In genomic region chr6:169707772-169708171, GRCh38 we compare ENCODE assay signal across 1 cellular context.
TF ChIP-seq lines count a peak whose summit lies in the region.

No MANE protein-coding gene starts in this region.

TF ChIP-seq in WTC11, 78 proteins besides CTCF, POLR2A, EP300 and RAD21:
- TF ChIP-seq, protein P1, sequence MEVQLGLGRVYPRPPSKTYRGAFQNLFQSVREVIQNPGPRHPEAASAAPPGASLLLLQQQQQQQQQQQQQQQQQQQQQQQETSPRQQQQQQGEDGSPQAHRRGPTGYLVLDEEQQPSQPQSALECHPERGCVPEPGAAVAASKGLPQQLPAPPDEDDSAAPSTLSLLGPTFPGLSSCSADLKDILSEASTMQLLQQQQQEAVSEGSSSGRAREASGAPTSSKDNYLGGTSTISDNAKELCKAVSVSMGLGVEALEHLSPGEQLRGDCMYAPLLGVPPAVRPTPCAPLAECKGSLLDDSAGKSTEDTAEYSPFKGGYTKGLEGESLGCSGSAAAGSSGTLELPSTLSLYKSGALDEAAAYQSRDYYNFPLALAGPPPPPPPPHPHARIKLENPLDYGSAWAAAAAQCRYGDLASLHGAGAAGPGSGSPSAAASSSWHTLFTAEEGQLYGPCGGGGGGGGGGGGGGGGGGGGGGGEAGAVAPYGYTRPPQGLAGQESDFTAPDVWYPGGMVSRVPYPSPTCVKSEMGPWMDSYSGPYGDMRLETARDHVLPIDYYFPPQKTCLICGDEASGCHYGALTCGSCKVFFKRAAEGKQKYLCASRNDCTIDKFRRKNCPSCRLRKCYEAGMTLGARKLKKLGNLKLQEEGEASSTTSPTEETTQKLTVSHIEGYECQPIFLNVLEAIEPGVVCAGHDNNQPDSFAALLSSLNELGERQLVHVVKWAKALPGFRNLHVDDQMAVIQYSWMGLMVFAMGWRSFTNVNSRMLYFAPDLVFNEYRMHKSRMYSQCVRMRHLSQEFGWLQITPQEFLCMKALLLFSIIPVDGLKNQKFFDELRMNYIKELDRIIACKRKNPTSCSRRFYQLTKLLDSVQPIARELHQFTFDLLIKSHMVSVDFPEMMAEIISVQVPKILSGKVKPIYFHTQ (CRISPR knock-in tag; IDR thresholded peaks at IDR 0.05): no peak
- TF ChIP-seq, protein P2, sequence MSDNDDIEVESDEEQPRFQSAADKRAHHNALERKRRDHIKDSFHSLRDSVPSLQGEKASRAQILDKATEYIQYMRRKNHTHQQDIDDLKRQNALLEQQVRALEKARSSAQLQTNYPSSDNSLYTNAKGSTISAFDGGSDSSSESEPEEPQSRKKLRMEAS (CRISPR knock-in tag; IDR thresholded peaks at IDR 0.05): no peak
- TF ChIP-seq HMGXB4 (CRISPR knock-in tag; IDR thresholded peaks at IDR 0.05) (no peak), TEAD1 (CRISPR knock-in tag; IDR thresholded peaks at IDR 0.05) (no peak), FOXJ3 (CRISPR knock-in tag; IDR thresholded peaks at IDR 0.05; ENCODE audit: borderline replicate concordance) (no peak), USF1 (CRISPR knock-in tag; IDR thresholded peaks at IDR 0.05) (no peak), RORB (CRISPR knock-in tag; IDR thresholded peaks at IDR 0.05) (no peak), SP1 (CRISPR knock-in tag; conservative IDR thresholded peaks at IDR 0.05) (no peak), TP53 (CRISPR knock-in tag; IDR thresholded peaks at IDR 0.05) (no peak), ERG (CRISPR knock-in tag; IDR thresholded peaks at IDR 0.05) (no peak), MYBL2 (CRISPR knock-in tag; IDR thresholded peaks at IDR 0.05) (no peak), NR2C2 (CRISPR knock-in tag; IDR thresholded peaks at IDR 0.05) (no peak), RELA (CRISPR knock-in tag; IDR thresholded peaks at IDR 0.05; ENCODE audit: borderline replicate concordance) (no peak), ZNF138 (CRISPR knock-in tag; conservative IDR thresholded peaks at IDR 0.05) (no peak), TEAD4 (CRISPR knock-in tag; IDR thresholded peaks at IDR 0.05) (no peak)
